Comparison of ENCODE assay signal across 34 cellular contexts in genomic region chr10:67452892-67453291, GRCh38.
"Had no signal": no experiment of that assay in that cellular context is flagged by ENCODE, and none has a peak within 500 bp of the region (broad histone marks: within the 10 kb centered on the region; RNA-seq: fewer than 3 reads in every experiment).

No MANE protein-coding gene starts in this region.

- DNase-seq: activated B cell treated with CpG ODN at 0.5 μM for 24 hours; activated CD4-positive, alpha-beta memory T cell treated with anti-CD3 and anti-CD28 coated beads for 36 hours; activated CD4-positive, alpha-beta T cell treated with anti-CD3 and anti-CD28 coated beads for 4 hours; activated CD4-positive, alpha-beta T cell treated with anti-CD3 and anti-CD28 coated beads, Interleukin-2, amount 10 ng/mL, durations not matched to agents 24 days and 14 days; activated CD4-positive, alpha-beta T cell treated with anti-CD3 and anti-CD28 coated beads, Interleukin-2, amount 50 U/mL, for 1 hour; activated CD4-positive, alpha-beta T cell treated with anti-CD3 and anti-CD28 coated beads, Interleukin-2, amount 50 U/mL, for 4 hours; activated CD4-positive, CD25-positive, alpha-beta regulatory T cell treated with anti-CD3 and anti-CD28 coated beads, Interleukin-2, amount 50 U/mL, for 72 hours; activated CD8-positive, alpha-beta memory T cell treated with anti-CD3 and anti-CD28 coated beads, Interleukin-2, amount 50 U/mL, for 4 hours; activated CD8-positive, alpha-beta T cell treated with anti-CD3 and anti-CD28 coated beads for 36 hours; activated effector memory CD4-positive, alpha-beta T cell treated with anti-CD3 and anti-CD28 coated beads, Interleukin-2, amount 50 U/mL, for 16 hours; activated gamma-delta T cell treated with Interleukin-2 at 50 U/mL for 16 hours; activated naive CD4-positive, alpha-beta T cell; activated naive CD4-positive, alpha-beta T cell treated with anti-CD3 and anti-CD28 coated beads for 36 hours; activated naive CD4-positive, alpha-beta T cell treated with anti-CD3 and anti-CD28 coated beads, Interleukin-2, amount 50 U/mL, for 16 hours; activated naive CD8-positive, alpha-beta T cell treated with anti-CD3 and anti-CD28 coated beads, Interleukin-2, amount 10 ng/mL, durations not matched to agents 7 days and 5 days; activated naive CD8-positive, alpha-beta T cell treated with anti-CD3 and anti-CD28 coated beads, Interleukin-2, amount 50 U/mL, for 24 hours; activated T-cell treated with anti-CD3 and anti-CD28 coated beads for 4 hours; activated T-cell treated with anti-CD3 and anti-CD28 coated beads, Interleukin-2, amount 50 U/mL, for 1 hour; activated T-cell treated with anti-CD3 and anti-CD28 coated beads, Interleukin-2, amount 50 U/mL, for 4 hours; activated T-cell treated with anti-CD3 and anti-CD28 coated beads, Interleukin-2, amount 50 U/mL, for 72 hours; amygdala; SW 1271; T-helper 1 cell; T-helper 2 cell; T-helper 9 cell had no signal

- H3K9me3 Mint-ChIP-seq: activated naive CD8-positive, alpha-beta T cell treated with anti-CD3 and anti-CD28 coated beads, Interleukin-2, amount 10 ng/mL, durations not matched to agents 7 days and 5 days; activated T-helper 1 cell treated with anti-CD3 and anti-CD28 coated beads, Interleukin-12 subunit alpha, Interleukin-12 subunit beta, Interleukin-2, Interleukin-4 antibody, amounts not matched to agents 30 ng/mL and 10 ng/mL and 1 ng/mL, durations not matched to agents 14 hours and 24 hours and 36 hours; T-helper 1 cell treated with Interleukin-12 subunit alpha and Interleukin-12 subunit beta and Interleukin-4 antibody, amounts not matched to agents 30 μg/mL and 1 μg/mL, for 36 hours; T-helper 2 cell treated with Interferon-gamma antibody and Interleukin-4, amounts not matched to agents 5 μg/mL and 100 μg/mL, for 36 hours had no signal

- H3K4me3 ChIP-seq: ascending aorta had no signal

- H3K36me3 Mint-ChIP-seq: activated CD4-positive, alpha-beta memory T cell treated with anti-CD3 and anti-CD28 coated beads for 36 hours; activated naive CD8-positive, alpha-beta T cell; activated naive CD8-positive, alpha-beta T cell treated with anti-CD3 and anti-CD28 coated beads, Interleukin-2, amount 10 ng/mL, durations not matched to agents 7 days and 5 days; brain had no signal

- H3K27me3 Mint-ChIP-seq: activated B cell treated with CpG ODN at 0.5 μM for 24 hours; activated CD4-positive, alpha-beta memory T cell treated with anti-CD3 and anti-CD28 coated beads for 36 hours; activated CD4-positive, alpha-beta T cell treated with anti-CD3 and anti-CD28 coated beads, Interleukin-2, amount 10 ng/mL, durations not matched to agents 24 days and 14 days; activated naive CD8-positive, alpha-beta T cell; activated naive CD8-positive, alpha-beta T cell treated with anti-CD3 and anti-CD28 coated beads, Interleukin-2, amount 10 ng/mL, durations not matched to agents 7 days and 5 days; activated T-helper 17 cell treated with anti-CD3 and anti-CD28 coated beads, Interleukin-2, amount 50 U/mL, for 72 hours; brain; central memory CD8-positive, alpha-beta T cell had no signal

- H3K4me1 ChIP-seq: ascending aorta had no signal

- H3K36me3 ChIP-seq: ascending aorta had no signal

- H3K27ac Mint-ChIP-seq: activated B cell treated with CpG ODN at 0.5 μM for 24 hours; activated CD4-positive, alpha-beta memory T cell treated with anti-CD3 and anti-CD28 coated beads for 36 hours; activated CD4-positive, alpha-beta T cell treated with anti-CD3 and anti-CD28 coated beads, Interleukin-2, amount 10 ng/mL, durations not matched to agents 24 days and 14 days; activated CD8-positive, alpha-beta T cell treated with anti-CD3 and anti-CD28 coated beads for 36 hours; activated naive CD4-positive, alpha-beta T cell treated with anti-CD3 and anti-CD28 coated beads for 36 hours; activated naive CD8-positive, alpha-beta T cell; activated naive CD8-positive, alpha-beta T cell treated with anti-CD3 and anti-CD28 coated beads, Interleukin-2, amount 10 ng/mL, durations not matched to agents 7 days and 5 days; activated naive CD8-positive, alpha-beta T cell treated with anti-CD3 and anti-CD28 coated beads, Interleukin-2, amount 50 U/mL, for 24 hours; activated T-cell treated with anti-CD3 and anti-CD28 coated beads, Interleukin-2, amount 50 U/mL, for 72 hours; activated T-helper 1 cell treated with anti-CD3 and anti-CD28 coated beads, Interleukin-12 subunit alpha, Interleukin-12 subunit beta, Interleukin-2, Interleukin-4 antibody, amounts not matched to agents 30 ng/mL and 10 ng/mL and 1 ng/mL, durations not matched to agents 14 hours and 24 hours and 36 hours; activated T-helper 17 cell treated with anti-CD3 and anti-CD28 coated beads, Interleukin-2, amount 50 U/mL, for 72 hours; brain; T-helper 1 cell treated with Interleukin-12 subunit alpha and Interleukin-12 subunit beta and Interleukin-4 antibody, amounts not matched to agents 30 μg/mL and 1 μg/mL, for 36 hours; T-helper 2 cell treated with Interferon-gamma antibody and Interleukin-4, amounts not matched to agents 5 μg/mL and 100 μg/mL, for 36 hours had no signal

- H3K27me3 ChIP-seq: ascending aorta had no signal

- H3K4me1 Mint-ChIP-seq: activated B cell treated with CpG ODN at 0.5 μM for 24 hours; activated CD4-positive, alpha-beta T cell treated with anti-CD3 and anti-CD28 coated beads, Interleukin-2, amount 10 ng/mL, durations not matched to agents 24 days and 14 days; activated naive CD8-positive, alpha-beta T cell treated with anti-CD3 and anti-CD28 coated beads, Interleukin-2, amount 10 ng/mL, durations not matched to agents 7 days and 5 days; activated naive CD8-positive, alpha-beta T cell treated with anti-CD3 and anti-CD28 coated beads, Interleukin-2, amount 50 U/mL, for 24 hours; activated T-helper 17 cell treated with anti-CD3 and anti-CD28 coated beads, Interleukin-2, amount 50 U/mL, for 72 hours; brain; central memory CD8-positive, alpha-beta T cell had no signal

- ATAC-seq: activated CD8-positive, alpha-beta T cell treated with anti-CD3 and anti-CD28 coated beads for 36 hours; activated naive CD8-positive, alpha-beta T cell treated with anti-CD3 and anti-CD28 coated beads, Interleukin-2, amount 50 U/mL, for 24 hours; activated T-cell treated with anti-CD3 and anti-CD28 coated beads, Interleukin-2, amount 50 U/mL, for 4 hours; activated T-cell treated with anti-CD3 and anti-CD28 coated beads, Interleukin-2, amount 50 U/mL, for 72 hours; activated T-helper 17 cell treated with anti-CD3 and anti-CD28 coated beads, Interleukin-2, amount 50 U/mL, for 72 hours had no signal

- H3K27ac ChIP-seq: ascending aorta, VCaP had no signal

- H3K4me3 Mint-ChIP-seq: activated B cell treated with CpG ODN at 0.5 μM for 24 hours; activated CD4-positive, alpha-beta memory T cell treated with anti-CD3 and anti-CD28 coated beads for 36 hours; activated CD4-positive, alpha-beta T cell treated with anti-CD3 and anti-CD28 coated beads, Interleukin-2, amount 10 ng/mL, durations not matched to agents 24 days and 14 days; activated CD8-positive, alpha-beta T cell treated with anti-CD3 and anti-CD28 coated beads for 36 hours; activated naive CD4-positive, alpha-beta T cell treated with anti-CD3 and anti-CD28 coated beads for 36 hours; activated naive CD8-positive, alpha-beta T cell; activated naive CD8-positive, alpha-beta T cell treated with anti-CD3 and anti-CD28 coated beads, Interleukin-2, amount 10 ng/mL, durations not matched to agents 7 days and 5 days; activated naive CD8-positive, alpha-beta T cell treated with anti-CD3 and anti-CD28 coated beads, Interleukin-2, amount 50 U/mL, for 24 hours; activated T-cell treated with anti-CD3 and anti-CD28 coated beads, Interleukin-2, amount 50 U/mL, for 4 hours; activated T-cell treated with anti-CD3 and anti-CD28 coated beads, Interleukin-2, amount 50 U/mL, for 72 hours; activated T-helper 1 cell treated with anti-CD3 and anti-CD28 coated beads, Interleukin-12 subunit alpha, Interleukin-12 subunit beta, Interleukin-2, Interleukin-4 antibody, amounts not matched to agents 30 ng/mL and 10 ng/mL and 1 ng/mL, durations not matched to agents 14 hours and 24 hours and 36 hours; activated T-helper 17 cell treated with anti-CD3 and anti-CD28 coated beads, Interleukin-2, amount 50 U/mL, for 72 hours; brain; central memory CD8-positive, alpha-beta T cell; T-helper 1 cell treated with Interleukin-12 subunit alpha and Interleukin-12 subunit beta and Interleukin-4 antibody, amounts not matched to agents 30 μg/mL and 1 μg/mL, for 36 hours; T-helper 2 cell treated with Interferon-gamma antibody and Interleukin-4, amounts not matched to agents 5 μg/mL and 100 μg/mL, for 36 hours had no signal
